ENCODE assay signal across 1 cellular context in genomic region chr14:99466719-99467118, GRCh38.
TF ChIP-seq lines count a peak whose summit lies in the region.

No MANE protein-coding gene starts in this region.

TF ChIP-seq in A549, 52 proteins besides CTCF, POLR2A, EP300 and RAD21 (continued from another document):
- TF ChIP-seq E2F6 (IDR thresholded peaks at IDR 0.05; ENCODE audit: borderline replicate concordance, low read depth) (no peak), HDAC2 (IDR thresholded peaks at IDR 0.05) (no peak)
